In the genomic region with DNA sequence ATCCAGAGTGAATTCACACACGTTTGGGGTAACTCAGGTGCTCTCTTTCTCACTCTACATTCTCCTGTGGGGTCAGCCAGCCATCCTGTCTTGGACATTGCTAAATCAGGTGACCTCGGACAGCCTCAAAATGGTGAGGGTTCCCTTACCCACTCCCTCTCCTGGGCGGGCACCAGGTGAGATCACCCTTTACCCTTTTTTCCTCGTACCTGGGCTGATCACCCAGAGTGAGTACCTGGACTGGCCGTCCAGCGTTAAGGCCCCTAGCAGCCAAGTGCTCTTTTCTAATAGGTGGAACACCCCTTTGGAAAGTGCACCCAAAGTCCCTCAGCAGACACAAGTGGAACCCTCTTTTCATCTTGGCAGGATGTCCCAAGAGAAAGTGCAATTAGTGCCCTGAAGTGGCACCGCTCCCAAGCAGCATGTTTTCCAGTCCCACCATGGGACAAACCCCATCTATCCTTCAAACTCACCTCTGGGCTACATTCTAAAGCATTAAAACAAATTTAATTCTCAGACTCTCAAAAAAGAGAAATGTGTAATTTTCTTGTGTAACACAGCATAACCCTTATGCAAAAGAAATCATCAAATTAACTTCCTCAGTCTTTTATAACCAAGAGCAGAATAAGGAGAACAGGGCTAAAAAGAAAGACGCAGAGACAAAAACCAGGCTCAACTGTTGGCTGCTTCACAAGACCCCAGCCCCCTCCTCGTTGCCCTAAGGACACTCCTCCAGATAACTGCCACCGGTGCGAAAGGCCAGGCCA, we compare ENCODE assay signal across 19 cellular contexts. TPM values are rescaled to one million over a fixed set of nuclear protein-coding genes. Genes with fewer than 3 reads are reported as not detected.
DNase-seq lines count a peak whose midpoint lies in the region; ATAC-seq and TF ChIP-seq lines count a peak whose summit lies in the region.
"Had no signal": no experiment of that assay in that cellular context is flagged by ENCODE, and none has a peak within 500 bp of the region (broad histone marks: within the 10 kb centered on the region; RNA-seq: fewer than 3 reads in every experiment).

No MANE protein-coding gene starts in this region.

- H3K9me3 ChIP-seq in SU-DHL-6 (ENCODE audit: insufficient read depth, low read length) (peaks cover 15% of the 10 kb centered on the region; the same call in 1 of the 2 replicates), uterus (no peaks in the 10 kb centered on the region)

- H3K4me1 ChIP-seq in uterus: no peaks in the 10 kb centered on the region
- H3K4me1 ChIP-seq: tibial artery had no signal

- no peaks in the 10 kb centered on the region for H3K27me3 Mint-ChIP-seq in activated naive CD8-positive, alpha-beta T cell treated with anti-CD3 and anti-CD28 coated beads, Interleukin-2, amount 50 U/mL, for 24 hours
- no peaks in the 10 kb centered on the region for H3K27me3 Mint-ChIP-seq in activated naive CD8-positive, alpha-beta T cell treated with anti-CD3 and anti-CD28 coated beads for 36 hours
- H3K27me3 Mint-ChIP-seq in mesothelial cell of epicardium (ENCODE audit: low read depth): no peaks in the 10 kb centered on the region

- H3K9me3 Mint-ChIP-seq in activated naive CD8-positive, alpha-beta T cell treated with anti-CD3 and anti-CD28 coated beads, Interleukin-2, amount 50 U/mL, for 24 hours: peaks cover 15% of the 10 kb centered on the region
- H3K9me3 Mint-ChIP-seq in activated naive CD8-positive, alpha-beta T cell treated with anti-CD3 and anti-CD28 coated beads for 36 hours: peaks cover 13% of the 10 kb centered on the region
- H3K9me3 Mint-ChIP-seq in mesothelial cell of epicardium: peaks cover 12% of the 10 kb centered on the region

- H3K4me3 ChIP-seq in SU-DHL-6 (ENCODE audit: insufficient read depth, low read length, poor library complexity, severe bottlenecking) (no peak overlapping the region), uterus (no peak overlapping the region)
- H3K4me3 ChIP-seq: smooth muscle cell, tibial artery had no signal

- no peak overlapping the region for H2AFZ ChIP-seq in SU-DHL-6 (ENCODE audit: low read depth, low read length, severe bottlenecking)

- no peaks in the 10 kb centered on the region; the same call in 1 of the 2 replicates for H3K36me3 ChIP-seq in SU-DHL-6 (ENCODE audit: low read length)
- no peaks in the 10 kb centered on the region for H3K36me3 ChIP-seq in uterus
- H3K36me3 ChIP-seq: tibial artery had no signal

- intact Hi-C loops in uterus (cut with DNase I; ENCODE audit: low total_unique reads): no loop called here

- H3K4me2 ChIP-seq in SU-DHL-6 (ENCODE audit: low read depth, low read length, poor library complexity, severe bottlenecking): no peak overlapping the region
- H3K4me2 ChIP-seq: smooth muscle cell had no signal

- no peaks in the 10 kb centered on the region; the same call in 1 of the 2 replicates for H3F3A ChIP-seq in SU-DHL-6 (ENCODE audit: insufficient read depth)

- H4K20me1 ChIP-seq in SU-DHL-6 (ENCODE audit: low read depth, low read length): no peaks in the 10 kb centered on the region

- TF ChIP-seq CTCF in SU-DHL-6 (IDR thresholded peaks at IDR 0.05; ENCODE audit: insufficient read depth, low read length, poor library complexity, severe bottlenecking) (no peak), mesothelial cell of epicardium (IDR thresholded peaks at IDR 0.05; ENCODE audit: unreplicated experiment) (no peak), uterus (IDR thresholded peaks at IDR 0.05) (no peak)

- peak overlapping the region; percentile 47 for H3K4me3 Mint-ChIP-seq in activated naive CD8-positive, alpha-beta T cell treated with anti-CD3 and anti-CD28 coated beads, Interleukin-2, amount 50 U/mL, for 24 hours
- H3K4me3 Mint-ChIP-seq in activated naive CD8-positive, alpha-beta T cell treated with anti-CD3 and anti-CD28 coated beads for 36 hours: no peak overlapping the region
- peak overlapping the region; percentile 70 for H3K4me3 Mint-ChIP-seq in mesothelial cell of epicardium

- no peaks in the 10 kb centered on the region for H3K79me2 ChIP-seq in SU-DHL-6 (ENCODE audit: insufficient read depth, low read length)

- no peak for DNase-seq in activated naive CD8-positive, alpha-beta T cell treated with anti-CD3 and anti-CD28 coated beads, Interleukin-2, amount 50 U/mL, for 24 hours
- DNase-seq in activated naive CD8-positive, alpha-beta T cell treated with anti-CD3 and anti-CD28 coated beads for 36 hours: no peak
- DNase-seq in mesothelial cell of epicardium (ENCODE audit: low spot score in 2 of 2, unreplicated experiment in 2 of 2) (no peak), uterus (no peak), SIG-M5 treated with dmso at 0.1 percent for 504 hours (lab: John Stamatoyannopoulos, UW; ENCODE audit: unreplicated experiment) (no peak)
- DNase-seq: activated CD4-positive, alpha-beta T cell treated with anti-CD3 and anti-CD28 coated beads for 48 hours; activated naive CD4-positive, alpha-beta T cell; DND-41; MM.1S; NCI-H2081 treated with DMSO at 0.1 percent for 48 hours; NCI-H510A; SIG-M5; tibial artery had no signal

- no peak for TF ChIP-seq POLR2A in uterus (IDR thresholded peaks at IDR 0.05)

- no peak overlapping the region for H3K27ac ChIP-seq in SU-DHL-6 (ENCODE audit: low read depth, low read length)
- H3K27ac ChIP-seq in uterus: peak overlapping the region; percentile 1 to 39
- H3K27ac ChIP-seq: C4-2B, tibial artery had no signal

- H3K36me3 Mint-ChIP-seq in activated naive CD8-positive, alpha-beta T cell treated with anti-CD3 and anti-CD28 coated beads, Interleukin-2, amount 50 U/mL, for 24 hours (ENCODE audit: low read depth): peaks cover 12% of the 10 kb centered on the region
- peaks cover 12% of the 10 kb centered on the region for H3K36me3 Mint-ChIP-seq in activated naive CD8-positive, alpha-beta T cell treated with anti-CD3 and anti-CD28 coated beads for 36 hours
- peaks cover 20% of the 10 kb centered on the region for H3K36me3 Mint-ChIP-seq in mesothelial cell of epicardium

- peaks cover 22% of the 10 kb centered on the region for H3K4me1 Mint-ChIP-seq in activated naive CD8-positive, alpha-beta T cell treated with anti-CD3 and anti-CD28 coated beads, Interleukin-2, amount 50 U/mL, for 24 hours
- H3K4me1 Mint-ChIP-seq in activated naive CD8-positive, alpha-beta T cell treated with anti-CD3 and anti-CD28 coated beads for 36 hours: peaks cover 16% of the 10 kb centered on the region
- peaks cover 55% of the 10 kb centered on the region for H3K4me1 Mint-ChIP-seq in mesothelial cell of epicardium

- H3K9ac ChIP-seq in SU-DHL-6 (ENCODE audit: low read length): 0 out of 2 replicates have a peak overlapping the region, but pooled peaks have one; percentile 1

- H3K27me3 ChIP-seq in SU-DHL-6 (ENCODE audit: low read length): no peaks in the 10 kb centered on the region
- no peaks in the 10 kb centered on the region for H3K27me3 ChIP-seq in uterus
- H3K27me3 ChIP-seq: tibial artery had no signal

- no peak overlapping the region for H3K27ac Mint-ChIP-seq in activated naive CD8-positive, alpha-beta T cell treated with anti-CD3 and anti-CD28 coated beads, Interleukin-2, amount 50 U/mL, for 24 hours
- H3K27ac Mint-ChIP-seq in activated naive CD8-positive, alpha-beta T cell treated with anti-CD3 and anti-CD28 coated beads for 36 hours: no peak overlapping the region
- peak overlapping the region; percentile 86 for H3K27ac Mint-ChIP-seq in mesothelial cell of epicardium

- ATAC-seq in activated naive CD8-positive, alpha-beta T cell treated with anti-CD3 and anti-CD28 coated beads, Interleukin-2, amount 50 U/mL, for 24 hours: no peak
- no peak for ATAC-seq in HG03135 (IDR thresholded peaks at IDR 0.05; ENCODE audit: unreplicated experiment)
- ATAC-seq in GM21529 (IDR thresholded peaks at IDR 0.05; ENCODE audit: unreplicated experiment): no peak
- ATAC-seq: left lobe of liver had no signal

- H3K9me2 ChIP-seq in SU-DHL-6 (replicated peaks; ENCODE audit: insufficient read depth, low read length): no peaks in the 10 kb centered on the region

RNA-seq across cellular contexts. Expression of a gene that starts 20.7 kb away (rescaled TPM):
- 10 to 100 TPM; 17.2 to 20.7 TPM for total RNA-seq in activated naive CD8-positive, alpha-beta T cell treated with anti-CD3 and anti-CD28 coated beads for 36 hours
- total RNA-seq in mesothelial cell of epicardium (68.3 to 80.4 TPM (median 76.8 TPM) in 3 replicates), uterus (10 to 100 TPM; 10.6 to 52.1 (median 21.6) TPM)
